2 cellular contexts compared by ENCODE assay signal in the genomic region with DNA sequence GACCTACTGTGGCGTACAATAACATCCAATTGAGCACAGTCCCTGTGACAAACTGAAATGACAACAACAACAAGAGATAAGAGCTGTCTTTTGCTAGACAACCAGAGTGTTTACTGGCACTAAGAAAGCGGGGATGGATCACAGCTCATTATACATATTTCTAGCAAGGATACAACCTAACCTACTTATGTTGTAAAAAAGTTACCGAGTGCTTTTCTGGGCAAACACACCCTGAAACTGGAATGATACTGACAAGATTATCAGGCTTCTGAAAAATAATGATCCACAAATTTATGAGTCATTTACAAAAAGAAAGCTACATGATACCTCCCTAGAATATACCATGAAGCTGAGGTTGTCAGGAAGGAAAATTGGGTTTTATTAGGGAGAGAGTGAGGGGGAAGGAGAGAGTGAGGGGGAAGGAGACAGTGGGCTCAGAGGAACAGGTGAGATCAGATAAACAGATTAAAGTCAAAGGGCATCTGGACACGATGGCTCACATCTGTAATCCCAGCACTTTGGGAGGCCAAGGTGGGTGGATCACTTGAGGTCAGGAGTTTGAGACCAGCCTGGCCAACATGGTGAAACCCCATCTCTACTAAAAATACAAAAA.
TF ChIP-seq lines count a peak whose summit lies in the region.

No MANE protein-coding gene starts in this region.

TF ChIP-seq in HEK293, 187 proteins besides CTCF, POLR2A, EP300 and RAD21:
- TF ChIP-seq, protein P1, sequence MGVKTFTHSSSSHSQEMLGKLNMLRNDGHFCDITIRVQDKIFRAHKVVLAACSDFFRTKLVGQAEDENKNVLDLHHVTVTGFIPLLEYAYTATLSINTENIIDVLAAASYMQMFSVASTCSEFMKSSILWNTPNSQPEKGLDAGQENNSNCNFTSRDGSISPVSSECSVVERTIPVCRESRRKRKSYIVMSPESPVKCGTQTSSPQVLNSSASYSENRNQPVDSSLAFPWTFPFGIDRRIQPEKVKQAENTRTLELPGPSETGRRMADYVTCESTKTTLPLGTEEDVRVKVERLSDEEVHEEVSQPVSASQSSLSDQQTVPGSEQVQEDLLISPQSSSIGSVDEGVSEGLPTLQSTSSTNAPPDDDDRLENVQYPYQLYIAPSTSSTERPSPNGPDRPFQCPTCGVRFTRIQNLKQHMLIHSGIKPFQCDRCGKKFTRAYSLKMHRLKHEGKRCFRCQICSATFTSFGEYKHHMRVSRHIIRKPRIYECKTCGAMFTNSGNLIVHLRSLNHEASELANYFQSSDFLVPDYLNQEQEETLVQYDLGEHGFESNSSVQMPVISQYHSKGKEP (tag by site-specific recombination; IDR thresholded peaks at IDR 0.05): no peak
- no peak for TF ChIP-seq ZNF394 (tag by site-specific recombination; IDR thresholded peaks at IDR 0.05; ENCODE audit: borderline replicate concordance)
- no peak for TF ChIP-seq ZNF785 (tag by site-specific recombination; IDR thresholded peaks at IDR 0.05)
- TF ChIP-seq EGR2 (tag by site-specific recombination; IDR thresholded peaks at IDR 0.05; ENCODE audit: low read depth): peak; percentile 32; the same call in 1 of the 2 replicates
- TF ChIP-seq ZFHX2 (tag by site-specific recombination; conservative IDR thresholded peaks at IDR 0.05): peak; percentile 28; the same call in 1 of the 2 replicates
- TF ChIP-seq, protein P2, sequence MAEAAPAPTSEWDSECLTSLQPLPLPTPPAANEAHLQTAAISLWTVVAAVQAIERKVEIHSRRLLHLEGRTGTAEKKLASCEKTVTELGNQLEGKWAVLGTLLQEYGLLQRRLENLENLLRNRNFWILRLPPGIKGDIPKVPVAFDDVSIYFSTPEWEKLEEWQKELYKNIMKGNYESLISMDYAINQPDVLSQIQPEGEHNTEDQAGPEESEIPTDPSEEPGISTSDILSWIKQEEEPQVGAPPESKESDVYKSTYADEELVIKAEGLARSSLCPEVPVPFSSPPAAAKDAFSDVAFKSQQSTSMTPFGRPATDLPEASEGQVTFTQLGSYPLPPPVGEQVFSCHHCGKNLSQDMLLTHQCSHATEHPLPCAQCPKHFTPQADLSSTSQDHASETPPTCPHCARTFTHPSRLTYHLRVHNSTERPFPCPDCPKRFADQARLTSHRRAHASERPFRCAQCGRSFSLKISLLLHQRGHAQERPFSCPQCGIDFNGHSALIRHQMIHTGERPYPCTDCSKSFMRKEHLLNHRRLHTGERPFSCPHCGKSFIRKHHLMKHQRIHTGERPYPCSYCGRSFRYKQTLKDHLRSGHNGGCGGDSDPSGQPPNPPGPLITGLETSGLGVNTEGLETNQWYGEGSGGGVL (tag by site-specific recombination; IDR thresholded peaks at IDR 0.05): peak; percentile 40
- TF ChIP-seq, protein P3, sequence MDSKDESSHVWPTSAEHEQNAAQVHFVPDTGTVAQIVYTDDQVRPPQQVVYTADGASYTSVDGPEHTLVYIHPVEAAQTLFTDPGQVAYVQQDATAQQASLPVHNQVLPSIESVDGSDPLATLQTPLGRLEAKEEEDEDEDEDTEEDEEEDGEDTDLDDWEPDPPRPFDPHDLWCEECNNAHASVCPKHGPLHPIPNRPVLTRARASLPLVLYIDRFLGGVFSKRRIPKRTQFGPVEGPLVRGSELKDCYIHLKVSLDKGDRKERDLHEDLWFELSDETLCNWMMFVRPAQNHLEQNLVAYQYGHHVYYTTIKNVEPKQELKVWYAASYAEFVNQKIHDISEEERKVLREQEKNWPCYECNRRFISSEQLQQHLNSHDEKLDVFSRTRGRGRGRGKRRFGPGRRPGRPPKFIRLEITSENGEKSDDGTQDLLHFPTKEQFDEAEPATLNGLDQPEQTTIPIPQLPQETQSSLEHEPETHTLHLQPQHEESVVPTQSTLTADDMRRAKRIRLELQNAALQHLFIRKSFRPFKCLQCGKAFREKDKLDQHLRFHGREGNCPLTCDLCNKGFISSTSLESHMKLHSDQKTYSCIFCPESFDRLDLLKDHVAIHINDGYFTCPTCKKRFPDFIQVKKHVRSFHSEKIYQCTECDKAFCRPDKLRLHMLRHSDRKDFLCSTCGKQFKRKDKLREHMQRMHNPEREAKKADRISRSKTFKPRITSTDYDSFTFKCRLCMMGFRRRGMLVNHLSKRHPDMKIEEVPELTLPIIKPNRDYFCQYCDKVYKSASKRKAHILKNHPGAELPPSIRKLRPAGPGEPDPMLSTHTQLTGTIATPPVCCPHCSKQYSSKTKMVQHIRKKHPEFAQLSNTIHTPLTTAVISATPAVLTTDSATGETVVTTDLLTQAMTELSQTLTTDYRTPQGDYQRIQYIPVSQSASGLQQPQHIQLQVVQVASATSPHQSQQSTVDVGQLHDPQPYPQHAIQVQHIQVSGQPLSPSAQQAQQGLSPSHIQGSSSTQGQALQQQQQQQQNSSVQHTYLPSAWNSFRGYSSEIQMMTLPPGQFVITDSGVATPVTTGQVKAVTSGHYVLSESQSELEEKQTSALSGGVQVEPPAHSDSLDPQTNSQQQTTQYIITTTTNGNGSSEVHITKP (tag by site-specific recombination; IDR thresholded peaks at IDR 0.05): peak; percentile 59
- TF ChIP-seq PRDM1 (tag by site-specific recombination; IDR thresholded peaks at IDR 0.05): peak; percentile 61

TF ChIP-seq in SK-N-SH treated with all-trans-retinoic acid at 6 μM for 48 hours, 23 proteins besides CTCF, POLR2A, EP300 and RAD21 (continued from another document):
- TF ChIP-seq TCF4 (CRISPR knock-in tag; IDR thresholded peaks at IDR 0.05; ENCODE audit: borderline replicate concordance) (no peak), ZFP3 (CRISPR knock-in tag; IDR thresholded peaks at IDR 0.05) (no peak), RARB (CRISPR knock-in tag; IDR thresholded peaks at IDR 0.05) (no peak), SNAI2 (CRISPR knock-in tag; IDR thresholded peaks at IDR 0.05) (no peak), ZFP30 (CRISPR knock-in tag; IDR thresholded peaks at IDR 0.05) (no peak), ZNF565 (CRISPR knock-in tag; conservative IDR thresholded peaks at IDR 0.05; ENCODE audit: low read depth) (no peak), OSR1 (CRISPR knock-in tag; IDR thresholded peaks at IDR 0.05) (no peak)
- TF ChIP-seq, protein P4, sequence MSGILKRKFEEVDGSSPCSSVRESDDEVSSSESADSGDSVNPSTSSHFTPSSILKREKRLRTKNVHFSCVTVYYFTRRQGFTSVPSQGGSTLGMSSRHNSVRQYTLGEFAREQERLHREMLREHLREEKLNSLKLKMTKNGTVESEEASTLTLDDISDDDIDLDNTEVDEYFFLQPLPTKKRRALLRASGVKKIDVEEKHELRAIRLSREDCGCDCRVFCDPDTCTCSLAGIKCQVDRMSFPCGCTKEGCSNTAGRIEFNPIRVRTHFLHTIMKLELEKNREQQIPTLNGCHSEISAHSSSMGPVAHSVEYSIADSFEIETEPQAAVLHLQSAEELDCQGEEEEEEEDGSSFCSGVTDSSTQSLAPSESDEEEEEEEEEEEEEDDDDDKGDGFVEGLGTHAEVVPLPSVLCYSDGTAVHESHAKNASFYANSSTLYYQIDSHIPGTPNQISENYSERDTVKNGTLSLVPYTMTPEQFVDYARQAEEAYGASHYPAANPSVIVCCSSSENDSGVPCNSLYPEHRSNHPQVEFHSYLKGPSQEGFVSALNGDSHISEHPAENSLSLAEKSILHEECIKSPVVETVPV (CRISPR knock-in tag; IDR thresholded peaks at IDR 0.05): no peak
- TF ChIP-seq, protein P5, sequence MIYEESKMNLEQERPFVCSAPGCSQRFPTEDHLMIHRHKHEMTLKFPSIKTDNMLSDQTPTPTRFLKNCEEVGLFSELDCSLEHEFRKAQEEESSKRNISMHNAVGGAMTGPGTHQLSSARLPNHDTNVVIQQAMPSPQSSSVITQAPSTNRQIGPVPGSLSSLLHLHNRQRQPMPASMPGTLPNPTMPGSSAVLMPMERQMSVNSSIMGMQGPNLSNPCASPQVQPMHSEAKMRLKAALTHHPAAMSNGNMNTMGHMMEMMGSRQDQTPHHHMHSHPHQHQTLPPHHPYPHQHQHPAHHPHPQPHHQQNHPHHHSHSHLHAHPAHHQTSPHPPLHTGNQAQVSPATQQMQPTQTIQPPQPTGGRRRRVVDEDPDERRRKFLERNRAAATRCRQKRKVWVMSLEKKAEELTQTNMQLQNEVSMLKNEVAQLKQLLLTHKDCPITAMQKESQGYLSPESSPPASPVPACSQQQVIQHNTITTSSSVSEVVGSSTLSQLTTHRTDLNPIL (CRISPR knock-in tag; IDR thresholded peaks at IDR 0.05; ENCODE audit: low read depth): no peak
TF ChIP-seq in SK-N-SH treated with all-trans-retinoic acid at 6 μM for 48 hours: peak in this region for 0.
